Comparison of ENCODE assay signal across 8 cellular contexts in the genomic region with DNA sequence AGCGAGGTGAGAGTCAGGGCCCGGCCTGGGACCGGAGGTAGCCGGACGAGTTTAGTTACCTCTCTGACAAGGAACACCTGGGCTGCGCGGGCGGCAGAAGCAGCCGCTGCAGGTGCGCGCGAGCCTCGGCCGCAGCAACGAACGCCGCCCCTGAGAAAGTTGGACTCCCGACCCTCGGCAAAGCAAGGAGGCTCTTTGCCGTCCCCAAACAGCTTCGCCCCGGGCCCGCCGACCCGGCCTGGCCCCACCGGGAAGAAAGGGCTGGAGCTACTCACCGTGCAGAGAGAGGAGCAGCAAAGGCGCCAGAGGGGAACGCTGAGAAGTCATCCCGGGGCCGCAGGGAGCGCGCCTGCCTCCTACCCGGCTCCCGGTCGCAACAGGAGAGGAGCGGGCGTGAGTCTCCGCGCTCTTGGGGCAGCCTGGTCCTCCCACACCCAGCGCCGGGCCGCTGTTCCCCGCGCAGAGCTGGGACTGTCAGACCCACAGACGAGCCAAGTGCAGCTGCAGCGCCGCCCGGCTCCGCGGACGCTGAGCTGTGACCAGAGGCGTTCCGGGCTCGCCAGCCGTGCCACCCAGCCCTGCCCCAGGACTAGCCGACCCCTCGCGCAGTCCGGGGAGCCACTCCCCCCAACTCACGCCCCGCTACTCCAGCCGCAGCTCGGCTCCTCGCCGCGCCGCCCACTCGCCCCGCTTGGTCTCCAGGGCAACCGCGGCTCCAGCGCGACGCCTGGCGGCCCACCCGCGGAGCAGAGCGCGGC. TPM values are rescaled to one million over a fixed set of nuclear protein-coding genes. Genes with fewer than 3 reads are reported as not detected.
A peak's percentile ranks its signal among the peaks of the same experiment; 100 is the strongest.
DNase-seq lines count a peak whose midpoint lies in the region; TF ChIP-seq lines count a peak whose summit lies in the region.

A gene with protein sequence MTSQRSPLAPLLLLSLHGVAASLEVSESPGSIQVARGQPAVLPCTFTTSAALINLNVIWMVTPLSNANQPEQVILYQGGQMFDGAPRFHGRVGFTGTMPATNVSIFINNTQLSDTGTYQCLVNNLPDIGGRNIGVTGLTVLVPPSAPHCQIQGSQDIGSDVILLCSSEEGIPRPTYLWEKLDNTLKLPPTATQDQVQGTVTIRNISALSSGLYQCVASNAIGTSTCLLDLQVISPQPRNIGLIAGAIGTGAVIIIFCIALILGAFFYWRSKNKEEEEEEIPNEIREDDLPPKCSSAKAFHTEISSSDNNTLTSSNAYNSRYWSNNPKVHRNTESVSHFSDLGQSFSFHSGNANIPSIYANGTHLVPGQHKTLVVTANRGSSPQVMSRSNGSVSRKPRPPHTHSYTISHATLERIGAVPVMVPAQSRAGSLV (minus strand): TSS at position 591 of the 758 bp plus-strand sequence. CDS start 264 bp downstream, at position 327.

- 0 out of 2 replicates have a peak within 1 kb of the TSS, but pooled peaks have one; percentile 55 for H3K14ac ChIP-seq in H9 (ENCODE audit: insufficient read depth, low read length)

- H3K79me2 ChIP-seq in H9 (ENCODE audit: insufficient read depth, low read length): no peaks in the 10 kb centered on the region

- H3K4me3 ChIP-seq in GM06990 (replicated peaks; ENCODE audit: low read depth, low read length) (peak within 1 kb of the TSS; percentile 61), MG63 (peak within 1 kb of the TSS; percentile 44), astrocyte of the cerebellum (ENCODE audit: low read depth, low read length) (peak within 1 kb of the TSS; percentile 48), iPS DF 6.9 (ENCODE audit: low read length) (peak within 1 kb of the TSS; percentile 63; the same call in 1 of the 2 replicates), skeletal muscle cell (ENCODE audit: low read depth, low read length) (peak within 1 kb of the TSS; percentile 52)

- peaks cover 10% of the 10 kb centered on the region for H3K23me2 ChIP-seq in H9 (ENCODE audit: insufficient read length, low read depth, low read length, poor library complexity, severe bottlenecking)

- H3K27ac ChIP-seq in H9 (ENCODE audit: insufficient read length, low read depth, low read length) (no peak within 1 kb of the TSS), iPS DF 6.9 (ENCODE audit: low read length) (no peak within 1 kb of the TSS)

- no peak within 1 kb of the TSS for H3K4ac ChIP-seq in H9 (ENCODE audit: low read depth, low read length)

- H4K5ac ChIP-seq in H9 (ENCODE audit: insufficient read length, low read depth, low read length): no peak within 1 kb of the TSS

- H3K27me3 ChIP-seq in GM06990 (replicated peaks; ENCODE audit: control insufficient read depth, insufficient read depth, low read length) (no peaks in the 10 kb centered on the region; the same call in none of the 2 replicates), H9 (ENCODE audit: insufficient read depth, low read length) (no peaks in the 10 kb centered on the region; the same call in 1 of the 2 replicates), MG63 (peaks cover 66% of the 10 kb centered on the region), iPS DF 6.9 (ENCODE audit: control insufficient read depth, insufficient read depth, low read length) (no peaks in the 10 kb centered on the region; the same call in 1 of the 2 replicates)

- DNase-seq in GM06990 (ENCODE audit: extremely low read depth, insufficient read length): peak; percentile 68
- DNase-seq in H9: peak; percentile 79
- DNase-seq in MG63: peak; percentile 66
- peak; percentile 18 for DNase-seq in T-helper 22 cell (ENCODE audit: low read depth)
- no peak for DNase-seq in astrocyte of the cerebellum (ENCODE audit: low read depth)
- DNase-seq in iPS DF 6.9 (ENCODE audit: low read depth, low spot score): peak; percentile 55
- DNase-seq in skeletal muscle cell (ENCODE audit: low read depth): peak; percentile 3
- no peak for DNase-seq in NK-92 treated with Interleukin-12 subunit alpha and Interleukin-12 subunit beta, amount 100 ng/mL, for 24 hours (lab: John Stamatoyannopoulos, UW)

- H3K36me3 ChIP-seq in GM06990 (ENCODE audit: control insufficient read depth, insufficient read depth, low read length) (no peaks in the 10 kb centered on the region), MG63 (no peaks in the 10 kb centered on the region), iPS DF 6.9 (ENCODE audit: control insufficient read depth, insufficient read depth, low read length) (no peaks in the 10 kb centered on the region)

- H3K9me3 ChIP-seq in H9 (ENCODE audit: control insufficient read depth, low read depth, low read length) (no peaks in the 10 kb centered on the region), MG63 (no peaks in the 10 kb centered on the region), iPS DF 6.9 (ENCODE audit: control insufficient read depth, insufficient read depth, low read length) (no peaks in the 10 kb centered on the region)

- peak within 1 kb of the TSS; percentile 52 for H3K18ac ChIP-seq in H9 (ENCODE audit: insufficient read length, low read depth, low read length)

- H2BK20ac ChIP-seq in H9 (ENCODE audit: low read depth, low read length, poor library complexity, severe bottlenecking): no peak within 1 kb of the TSS

- H2BK120ac ChIP-seq in H9 (ENCODE audit: low read depth, low read length, poor library complexity, severe bottlenecking): no peak within 1 kb of the TSS

- H3K4me3 Mint-ChIP-seq in H9: peak within 1 kb of the TSS; percentile 86 to 91

- peaks cover 0 to 2% (median 0%) of the 10 kb centered on the region in 3 experiments; a peak in 1 of 7 replicates for H3K36me3 Mint-ChIP-seq in H9 (ENCODE audit: insufficient read depth in 1 of 3, low read depth in 3 of 3)

- TF ChIP-seq CTCF in GM06990 (IDR thresholded peaks at IDR 0.05; ENCODE audit: insufficient read depth, low read length, poor library complexity, severe bottlenecking): peak; percentile 8
- TF ChIP-seq CTCF in H9 (conservative IDR thresholded peaks at IDR 0.05): no peak; the same call in 2 of the 3 replicates
- TF ChIP-seq CTCF in astrocyte of the cerebellum (IDR thresholded peaks at IDR 0.05; ENCODE audit: low read depth, low read length, missing control alignments): peak; percentile 21

- H3K4me1 ChIP-seq in H9 (ENCODE audit: insufficient read depth, low read length): no peaks in the 10 kb centered on the region
- no peaks in the 10 kb centered on the region for H3K4me1 ChIP-seq in iPS DF 6.9 (ENCODE audit: control insufficient read depth, insufficient read depth, low read length)

- no peaks in the 10 kb centered on the region for H3K79me1 ChIP-seq in H9 (ENCODE audit: insufficient read depth, low read depth, low read length, poor library complexity, severe bottlenecking)

- H2AK5ac ChIP-seq in H9 (ENCODE audit: insufficient read length, low read length): no peak within 1 kb of the TSS

- H3K23ac ChIP-seq in H9 (ENCODE audit: insufficient read length, low read depth, low read length): no peak within 1 kb of the TSS

- no peak within 1 kb of the TSS for H4K91ac ChIP-seq in H9 (ENCODE audit: insufficient read length, low read depth, low read length)

- H2AFZ ChIP-seq in H9 (ENCODE audit: low read length): no peak within 1 kb of the TSS

- H3K56ac ChIP-seq in H9 (ENCODE audit: insufficient read length, low read depth, low read length): no peak within 1 kb of the TSS

- H3T11ph ChIP-seq in H9 (ENCODE audit: low read length): no peak within 1 kb of the TSS

- peak within 1 kb of the TSS in 1 of 3 experiments; percentile 30; a peak in 1 of 7 replicates for H3K27ac Mint-ChIP-seq in H9

- H3K4me1 Mint-ChIP-seq in H9: peaks cover 19 to 20% of the 10 kb centered on the region in 2 experiments

- H3K9me3 Mint-ChIP-seq in H9: no peaks in the 10 kb centered on the region

- H4K20me1 ChIP-seq in H9 (ENCODE audit: control insufficient read depth, insufficient read depth, insufficient read length): no peaks in the 10 kb centered on the region

- in situ Hi-C loops in astrocyte of the cerebellum (cut with HindIII; ENCODE audit: low sequenced_read_pairs): no loop called here

- no peak within 1 kb of the TSS for H2BK12ac ChIP-seq in H9 (ENCODE audit: insufficient read length, low read depth, low read length)

- no peak within 1 kb of the TSS for H2BK5ac ChIP-seq in H9 (ENCODE audit: insufficient read length, low read length)

- peak within 1 kb of the TSS; percentile 40 for H3K4me2 ChIP-seq in H9 (ENCODE audit: insufficient read depth, insufficient read length, low read length)

- WGBS in H9 (ENCODE audit: extremely low coverage, insufficient read length, low lambda C conversion rate): no CpG with 5 or more reads among the region's 80 CpGs
- WGBS in iPS DF 6.9 (ENCODE audit: insufficient coverage, insufficient read length): no CpG with 5 or more reads among the region's 80 CpGs

- peak within 1 kb of the TSS; percentile 33 for H3K9ac ChIP-seq in H9 (ENCODE audit: extremely low read depth, insufficient read length, low read length)

- no peak within 1 kb of the TSS for H2BK15ac ChIP-seq in H9 (ENCODE audit: low read depth, low read length)

- H4K8ac ChIP-seq in H9 (replicated peaks; ENCODE audit: insufficient read length, low read depth, low read length): no peak within 1 kb of the TSS

- peaks cover 31% of the 10 kb centered on the region for H3K27me3 Mint-ChIP-seq in H9 (ENCODE audit: low read depth)

RNA-seq across cellular contexts. Expression of the gene that starts here (rescaled TPM):
- 1.2 and 1.6 TPM in 2 replicates for total RNA-seq in H9 (2021)
- total RNA-seq in MG63 (2014; rRNA removed; shearing (Covaris generic); ENCODE audit: low replicate concordance): 0.20 TPM in 1 of 2 replicates, not detected in the other

Comparison
In these comparisons a context has a peak if more than half of its experiments do, and no peak if none do; other contexts are left out.
1. Peak in DNase-seq and H3K4me3 ChIP-seq in MG63; RNA of the gene not detected or under 1 TPM.
2. DNase-seq: peak in GM06990 (single experiment), H9 (single experiment), T-helper 22 cell (single experiment), iPS DF 6.9 (single experiment) and skeletal muscle cell (single experiment); none in astrocyte of the cerebellum (single experiment) and NK-92 treated with Interleukin-12 subunit alpha and Interleukin-12 subunit beta, amount 100 ng/mL, for 24 hours (single experiment).
3. Peak in every context shown above with its lines, with median percentiles within 50 percentile points of each other: H3K4me3 ChIP-seq.